Comparison of ENCODE assay signal across 25 cellular contexts in the genomic region with DNA sequence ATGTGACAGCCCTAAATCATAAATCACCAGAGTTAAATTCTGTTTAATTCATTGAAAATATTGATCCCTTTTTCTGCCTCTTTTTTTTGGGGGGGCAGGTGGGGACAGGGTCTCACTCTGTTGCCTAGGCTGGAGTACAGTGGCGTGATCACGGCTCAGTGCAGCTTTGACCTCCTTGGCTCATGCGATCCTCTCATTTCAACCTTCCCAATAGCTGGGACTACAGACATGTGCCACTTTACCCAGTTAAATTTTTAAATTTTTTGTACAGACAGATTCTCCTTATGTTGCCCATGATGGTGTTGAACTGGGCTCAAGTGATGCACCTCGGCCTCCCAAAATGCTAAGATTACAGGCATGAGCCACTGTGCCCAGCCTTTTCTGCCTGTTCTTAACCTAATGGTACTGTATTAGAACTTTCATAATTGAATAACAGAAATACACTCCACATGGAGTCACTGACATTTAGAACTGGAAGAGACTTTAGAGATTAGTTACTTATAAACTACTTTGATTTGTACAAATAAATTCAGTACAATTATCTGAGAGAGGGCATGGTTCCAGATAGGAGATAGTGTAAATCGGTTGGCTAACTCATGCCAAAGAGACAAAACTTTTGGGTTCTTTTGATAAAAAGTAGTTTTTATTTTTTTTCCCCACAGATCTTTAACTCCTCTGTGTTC.
"Had no signal": no experiment of that assay in that cellular context is flagged by ENCODE, and none has a peak within 500 bp of the region (broad histone marks: within the 10 kb centered on the region; RNA-seq: fewer than 3 reads in every experiment).

No MANE protein-coding gene starts in this region.

- H3K4me1 ChIP-seq: gastrocnemius medialis, heart left ventricle, pancreas, testis, tibial artery had no signal

- DNase-seq: central memory CD4-positive, alpha-beta T cell; effector CD4-positive, alpha-beta T cell; foreskin fibroblast; gastrocnemius medialis; heart left ventricle; hippocampal formation; kidney glomerular epithelial cell; natural killer cell; pancreas; stimulated activated CD4-positive, alpha-beta T cell treated with anti-CD3 and anti-CD28 coated beads, Interleukin-12 subunit alpha, Interleukin-12 subunit beta, amount 100 ng/mL, for 4 hours; stimulated activated CD4-positive, alpha-beta T cell treated with anti-CD3 and anti-CD28 coated beads, Interleukin-1b, Interleukin-23, amount 100 ng/mL, for 48 hours; stimulated activated CD4-positive, alpha-beta T cell treated with anti-CD3 and anti-CD28 coated beads, Interleukin-4, amount 100 ng/mL, for 1 hour; stimulated activated CD8-positive, alpha-beta memory T cell treated with anti-CD3 and anti-CD28 coated beads, Interleukin-4, amount 100 ng/mL, for 48 hours; stimulated activated naive CD4-positive, alpha-beta T cell; stimulated activated naive CD8-positive, alpha-beta T cell treated with anti-CD3 and anti-CD28 coated beads, Interleukin-15, amount 100 ng/mL, for 72 hours; testis; tibial artery had no signal

- H3K4me3 ChIP-seq: dorsolateral prefrontal cortex, gastrocnemius medialis, heart left ventricle, pancreas, smooth muscle cell, testis, tibial artery had no signal

- H3K4me3 Mint-ChIP-seq: natural killer cell; neural crest cell; stimulated activated naive CD8-positive, alpha-beta T cell treated with anti-CD3 and anti-CD28 coated beads, Interleukin-15, amount 100 ng/mL, for 72 hours; type B pancreatic cell had no signal

- H3K27ac Mint-ChIP-seq: natural killer cell; stimulated activated naive CD8-positive, alpha-beta T cell treated with anti-CD3 and anti-CD28 coated beads, Interleukin-15, amount 100 ng/mL, for 72 hours; type B pancreatic cell had no signal

- H3K27ac ChIP-seq: dorsolateral prefrontal cortex, gastrocnemius medialis, heart left ventricle, neutrophil, pancreas, testis, tibial artery had no signal

- H3K4me2 ChIP-seq: smooth muscle cell had no signal

- H3K4me1 Mint-ChIP-seq: natural killer cell; neural crest cell; stimulated activated naive CD8-positive, alpha-beta T cell treated with anti-CD3 and anti-CD28 coated beads, Interleukin-15, amount 100 ng/mL, for 72 hours had no signal

- H3K9me3 Mint-ChIP-seq: natural killer cell; neural crest cell; stimulated activated naive CD8-positive, alpha-beta T cell treated with anti-CD3 and anti-CD28 coated beads, Interleukin-15, amount 100 ng/mL, for 72 hours; type B pancreatic cell had no signal

- H3K9me3 ChIP-seq: gastrocnemius medialis, neutrophil, pancreas, testis, tibial artery had no signal

- ATAC-seq: gastrocnemius medialis; heart left ventricle; natural killer cell; sciatic nerve; stimulated activated naive CD8-positive, alpha-beta T cell treated with anti-CD3 and anti-CD28 coated beads, Interleukin-15, amount 100 ng/mL, for 72 hours had no signal

- H3K36me3 Mint-ChIP-seq: natural killer cell, type B pancreatic cell had no signal

- FAIRE-seq: colon, islet of Langerhans, pancreas had no signal
